11 cellular contexts compared by ENCODE assay signal in the genomic region with DNA sequence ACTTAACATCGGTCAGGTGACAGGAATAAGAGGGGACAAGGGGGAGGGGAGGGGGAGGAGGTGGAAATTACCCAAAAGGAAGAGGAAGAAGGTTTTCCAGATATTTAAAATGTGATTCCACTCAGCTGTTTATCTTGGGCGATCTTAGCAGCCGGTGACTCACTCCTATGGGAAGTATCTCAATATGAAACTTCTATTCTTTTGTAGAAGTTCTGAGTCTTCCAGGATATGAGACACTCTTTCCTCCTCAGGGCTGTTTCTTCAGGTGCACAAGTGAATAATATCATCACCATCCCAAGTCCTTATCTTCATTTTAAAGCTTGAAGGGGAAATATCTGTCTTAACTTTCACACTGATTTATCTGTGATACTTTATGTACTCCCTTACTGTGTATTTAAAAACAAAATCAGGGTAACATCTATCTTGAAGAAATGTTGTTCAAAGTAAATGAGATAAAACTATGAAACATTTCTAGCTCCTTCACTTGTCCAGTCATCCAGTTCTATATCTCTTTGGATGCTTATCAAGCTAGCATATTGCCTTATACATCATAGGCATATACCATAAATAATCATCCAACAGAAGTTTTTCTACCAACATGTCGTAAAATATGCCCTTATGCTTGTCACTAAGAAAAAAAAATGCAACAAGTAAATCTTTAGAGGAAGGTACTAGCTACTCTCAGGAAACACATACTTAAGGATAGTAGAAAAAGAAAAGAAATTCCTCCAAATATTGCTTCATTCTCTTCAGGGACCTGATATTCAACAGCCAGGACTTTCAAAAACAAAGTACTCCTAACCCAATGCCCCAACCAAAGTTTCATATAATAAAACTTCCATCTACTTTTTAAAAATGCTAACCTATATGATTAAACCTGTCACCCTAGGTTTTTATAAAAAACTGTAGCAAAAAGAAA. TPM values are rescaled to one million over a fixed set of nuclear protein-coding genes. Genes with fewer than 3 reads are reported as not detected.
A peak's percentile ranks its signal among the peaks of the same experiment; 100 is the strongest.
DNase-seq lines count a peak whose midpoint lies in the region; ATAC-seq and TF ChIP-seq lines count a peak whose summit lies in the region.
"Had no signal": no experiment of that assay in that cellular context is flagged by ENCODE, and none has a peak within 500 bp of the region (broad histone marks: within the 10 kb centered on the region; RNA-seq: fewer than 3 reads in every experiment).

No MANE protein-coding gene starts in this region.

- H3K4me1 ChIP-seq in mammary epithelial cell (ENCODE audit: insufficient read depth, low read length) (peaks cover 13% of the 10 kb centered on the region), SJCRH30 (no peaks in the 10 kb centered on the region)

- dilution Hi-C loops in mammary epithelial cell (cut with HindIII; ENCODE audit: low sequenced_read_pairs) = no loop called here

- peaks cover 74% of the 10 kb centered on the region for H3K79me2 ChIP-seq in mammary epithelial cell (ENCODE audit: insufficient read depth, low read length)

- H3K27ac ChIP-seq in mammary epithelial cell (ENCODE audit: insufficient read depth, low read depth, low read length) = peak overlapping the region; percentile 49
- no peak overlapping the region for H3K27ac ChIP-seq in SJCRH30

- H3K36me3 ChIP-seq in mammary epithelial cell (ENCODE audit: insufficient read depth, low read length) (no peaks in the 10 kb centered on the region), kidney epithelial cell (ENCODE audit: control insufficient read depth, insufficient read depth, low read length) (no peaks in the 10 kb centered on the region), SJCRH30 (no peaks in the 10 kb centered on the region)

- no peak overlapping the region for H2AFZ ChIP-seq in mammary epithelial cell (ENCODE audit: low read depth, low read length)

- peaks cover 3% of the 10 kb centered on the region for H3K9me3 ChIP-seq in mammary epithelial cell (replicated peaks; ENCODE audit: insufficient read depth, low read length)
- H3K9me3 ChIP-seq in SJCRH30 (replicated peaks) = no peaks in the 10 kb centered on the region

- H3K4me3 ChIP-seq in mammary epithelial cell (replicated peaks in 1 of 3; ENCODE audit: insufficient read depth in 1 of 3, low read depth in 2 of 3, low read length in 3 of 3) (no peak overlapping the region), kidney epithelial cell (ENCODE audit: low read depth, low read length) (no peak overlapping the region), SJCRH30 (no peak overlapping the region)

- ATAC-seq in GM18867 (IDR thresholded peaks at IDR 0.05; ENCODE audit: unreplicated experiment) (no peak), GM19467 (IDR thresholded peaks at IDR 0.05; ENCODE audit: unreplicated experiment) (no peak)

- H3K27me3 ChIP-seq in mammary epithelial cell (ENCODE audit: insufficient read depth, low read length) = no peaks in the 10 kb centered on the region
- no peaks in the 10 kb centered on the region for H3K27me3 ChIP-seq in kidney epithelial cell (ENCODE audit: control insufficient read depth, insufficient read depth, low read length)
- H3K27me3 ChIP-seq in SJCRH30 = no peaks in the 10 kb centered on the region

- no peaks in the 10 kb centered on the region for H4K20me1 ChIP-seq in mammary epithelial cell (ENCODE audit: insufficient read depth, low read length)

- DNase-seq in A172 (ENCODE audit: low spot score) (peak; percentile 89), HPDE6-E6E7 (ENCODE audit: extremely low spot score) (peak; percentile 73), mammary epithelial cell (peak; percentile 86), kidney epithelial cell (ENCODE audit: low read depth) (peak; percentile 42), activated gamma-delta T cell (lab: John Stamatoyannopoulos, UW) (no peak), SJCRH30 (no peak)
- DNase-seq: CD4-positive, CD25-positive, alpha-beta regulatory T cell; glutamatergic neuron; NCI-H345 had no signal

- BruUV-seq in mammary epithelial cell (replicated peaks; lab: Mats Ljungman, UMichigan) = TSS peak; percentile 48

- WGBS in mammary epithelial cell (ENCODE audit: low coverage, missing lambda C conversion rate) = 49% methylated on average over 4 of the region's 4 CpGs

- CTCF ChIA-PET in mammary epithelial cell (lab: Charles Lee; ENCODE audit: low non-redundant PET) = no interaction called here

- TF ChIP-seq CTCF in mammary epithelial cell (conservative IDR thresholded peaks at IDR 0.05 in 1 of 2, IDR thresholded peaks at IDR 0.05 in 1 of 2; ENCODE audit: extremely low read depth in 1 of 2, insufficient read depth in 1 of 2, low read depth in 1 of 2, low read length in 2 of 2) = no peak
- TF ChIP-seq CTCF in kidney epithelial cell (IDR thresholded peaks at IDR 0.05; ENCODE audit: insufficient read depth, low read length, poor library complexity, severe bottlenecking) = no peak

- no peak overlapping the region for H3K9ac ChIP-seq in mammary epithelial cell (ENCODE audit: insufficient read depth, low read length)

- intact Hi-C loops in mammary epithelial cell (cut with micrococcal nuclease) = loop anchor here (1.0 kb wide), 1 partner anchor 9 kb away; no protein-coding TSS in a partner anchor

- in situ Hi-C loops in mammary epithelial cell (cut with MboI; ENCODE audit: low sequenced_read_pairs in 2 of 2) = no loop called here

- peak overlapping the region; percentile 34 for H3K4me2 ChIP-seq in mammary epithelial cell (ENCODE audit: insufficient read depth, low read depth, low read length)

RNA-seq across cellular contexts. Expression of a gene that starts 13.7 kb away (rescaled TPM):
- 5.6 and 7.2 TPM in 2 replicates for total RNA-seq in A172 (2014; rRNA removed; shearing (Covaris generic))
- total RNA-seq in mammary epithelial cell (10 to 100 TPM in 1 of 2 donors, 1 to 10 TPM in 1; 7.5 to 22.2 TPM), kidney epithelial cell (16.8 and 24.0 TPM in 2 replicates)
- 8.7 TPM for polyA plus RNA-seq in mammary epithelial cell
- polyA minus RNA-seq in mammary epithelial cell = 58.4 TPM
- total RNA-seq in SJCRH30 (2014; rRNA removed; shearing (Covaris generic)) = 8.3 and 11.4 TPM in 2 replicates
- polyA plus RNA-seq: CD4-positive, CD25-positive, alpha-beta regulatory T cell had no signal

RNA-seq across cellular contexts. Expression of a gene that starts 14.0 kb away (rescaled TPM):
- total RNA-seq in A172 (2014; rRNA removed; shearing (Covaris generic)) = 20.6 and 30.9 TPM in 2 replicates
- total RNA-seq in mammary epithelial cell = 10 to 100 TPM; 18.9 to 36.0 TPM
- polyA plus RNA-seq in mammary epithelial cell = 11.8 TPM
- not detected for polyA minus RNA-seq in mammary epithelial cell
- total RNA-seq in kidney epithelial cell = 34.6 and 35.0 TPM in 2 replicates
- total RNA-seq in SJCRH30 (2014; rRNA removed; shearing (Covaris generic)) = 29.0 and 29.7 TPM in 2 replicates

Comparison
In these comparisons a context has a peak if more than half of its experiments do, and no peak if none do; other contexts are left out.
1. DNase-seq: peak in A172 (single experiment), HPDE6-E6E7 (single experiment), mammary epithelial cell (single experiment) and kidney epithelial cell (single experiment); none in activated gamma-delta T cell (single experiment) and SJCRH30 (0 of 2).